Comparison of ENCODE assay signal across 11 cellular contexts in genomic region chr17:49730078-49730786, GRCh38. TPM values are rescaled to one million over a fixed set of nuclear protein-coding genes. Genes with fewer than 3 reads are reported as not detected.
DNase-seq lines count a peak whose midpoint lies in the region; ATAC-seq and TF ChIP-seq lines count a peak whose summit lies in the region.
"Had no signal": no experiment of that assay in that cellular context is flagged by ENCODE, and none has a peak within 500 bp of the region (broad histone marks: within the 10 kb centered on the region; RNA-seq: fewer than 3 reads in every experiment).

No MANE protein-coding gene starts in this region.

- no peak overlapping the region for H4K8ac ChIP-seq in mesendoderm (ENCODE audit: low read depth, low read length)

- ATAC-seq in effector memory CD8-positive, alpha-beta T cell (replicated peaks) = no peak
- no peak for ATAC-seq in GM18907 (IDR thresholded peaks at IDR 0.05; ENCODE audit: unreplicated experiment)

- no peak overlapping the region for H2BK120ac ChIP-seq in mesendoderm (ENCODE audit: low read depth, low read length)

- no peak overlapping the region for H3K4me3 ChIP-seq in mesendoderm (ENCODE audit: low read length)
- no peak overlapping the region for H3K4me3 ChIP-seq in transverse colon

- no peaks in the 10 kb centered on the region for H3K79me2 ChIP-seq in mesendoderm (ENCODE audit: control insufficient read depth, insufficient read depth, low read length)

- H3K18ac ChIP-seq in mesendoderm (ENCODE audit: low read length) = no peak overlapping the region

- H3K4me1 ChIP-seq in mesendoderm (ENCODE audit: control insufficient read depth, low read depth, low read length) (no peaks in the 10 kb centered on the region), transverse colon (peaks cover 6 to 32% (median 12%) of the 10 kb centered on the region in 4 donors)

- intact Hi-C loops in transverse colon (cut with DNase I; ENCODE audit: low total_unique reads) = no loop called here

- H3K23ac ChIP-seq in mesendoderm (ENCODE audit: low read length) = no peak overlapping the region

- peak; percentile 27 for DNase-seq in DMS 273 (lab: John Stamatoyannopoulos, UW; ENCODE audit: unreplicated experiment)
- no peak for DNase-seq in DMS 273 treated with DMSO at 0.1 percent for 48 hours (lab: John Stamatoyannopoulos, UW)
- no peak for DNase-seq in effector memory CD8-positive, alpha-beta T cell
- peak; percentile 8 for DNase-seq in mesendoderm
- peak; percentile 59 for DNase-seq in transverse colon
- DNase-seq in activated gamma-delta T cell (lab: John Stamatoyannopoulos, UW) = no peak
- DNase-seq in occipital lobe (lab: John Stamatoyannopoulos, UW) = no peak

- TF ChIP-seq EP300 in transverse colon (IDR thresholded peaks at IDR 0.05; ENCODE audit: low read depth) = no peak

- no peak overlapping the region for H2AK5ac ChIP-seq in mesendoderm (ENCODE audit: low read length)

- H3K36me3 ChIP-seq in mesendoderm (ENCODE audit: control insufficient read depth, insufficient read depth, low read length) (no peaks in the 10 kb centered on the region), transverse colon (no peaks in the 10 kb centered on the region)

- no peak overlapping the region for H3K4ac ChIP-seq in mesendoderm (ENCODE audit: low read depth, low read length)

- no peak for TF ChIP-seq CTCF in transverse colon (IDR thresholded peaks at IDR 0.05)

- no peaks in the 10 kb centered on the region for H3K79me1 ChIP-seq in mesendoderm (ENCODE audit: low read length)

- no peak overlapping the region for H3K4me3 Mint-ChIP-seq in effector memory CD8-positive, alpha-beta T cell
- H3K4me3 Mint-ChIP-seq: T-helper 1 cell treated with Interleukin-12 subunit alpha and Interleukin-12 subunit beta and Interleukin-4 antibody, amounts not matched to agents 30 μg/mL and 1 μg/mL, for 36 hours had no signal

- no peaks in the 10 kb centered on the region for H3K27me3 Mint-ChIP-seq in effector memory CD8-positive, alpha-beta T cell

- H3K36me3 Mint-ChIP-seq in effector memory CD8-positive, alpha-beta T cell (ENCODE audit: insufficient read depth) = peaks cover 61% of the 10 kb centered on the region

- in situ Hi-C loops in transverse colon (cut with MboI; ENCODE audit: low pct_ligation_motif_present in 1 of 4, low pct_unique_long_range_greater_than_20kb in 1 of 4, low sequenced_read_pairs in 3 of 4) = no loop called here

- peak overlapping the region; percentile 78 to 79 for H3K27ac Mint-ChIP-seq in effector memory CD8-positive, alpha-beta T cell

- no peak overlapping the region for H3K27ac ChIP-seq in mesendoderm (ENCODE audit: low read depth, low read length)
- H3K27ac ChIP-seq in transverse colon = peak overlapping the region; percentile 65 to 79 (median 69)
- H3K27ac ChIP-seq: 22Rv1, epithelial cell of prostate had no signal

- no peak overlapping the region for H2BK15ac ChIP-seq in mesendoderm (replicated peaks; ENCODE audit: low read depth)

- H3K4me2 ChIP-seq in mesendoderm (ENCODE audit: low read length) = no peak overlapping the region

- no peak overlapping the region for H4K5ac ChIP-seq in mesendoderm (ENCODE audit: low read length)

- H3K9ac ChIP-seq in mesendoderm (ENCODE audit: low read length) = no peak overlapping the region

- no peaks in the 10 kb centered on the region for H3K9me3 ChIP-seq in transverse colon

- H3K56ac ChIP-seq in mesendoderm (ENCODE audit: low read length) = no peak overlapping the region

- TF ChIP-seq POLR2A in transverse colon (IDR thresholded peaks at IDR 0.05) = no peak

- H3K4me1 Mint-ChIP-seq in effector memory CD8-positive, alpha-beta T cell (ENCODE audit: low read depth in 2 of 2) = peaks cover 48 to 50% of the 10 kb centered on the region in 2 donors

- WGBS in mesendoderm (ENCODE audit: extremely low coverage, insufficient coverage, low lambda C conversion rate) = no CpG with 5 or more reads among the region's 4 CpGs
- WGBS in transverse colon (ENCODE audit: low coverage in 1 of 2), 2 donors = 66% methylated on average over 4 of the region's 4 CpGs; no CpG with 5 or more reads in 1 of the 2 donors

- H2BK5ac ChIP-seq in mesendoderm (ENCODE audit: low read length) = no peak overlapping the region

- no peaks in the 10 kb centered on the region for H3K27me3 ChIP-seq in mesendoderm (ENCODE audit: insufficient read depth, low read length, poor library complexity)
- H3K27me3 ChIP-seq in transverse colon = no peaks in the 10 kb centered on the region

- no peaks in the 10 kb centered on the region for H3K9me3 Mint-ChIP-seq in effector memory CD8-positive, alpha-beta T cell

RNA-seq across cellular contexts. Expression of gene SLC35B1, which starts 22.5 kb away (rescaled TPM):
- 59.4 TPM for polyA plus RNA-seq in mesendoderm (2013, experiment 1 of 2)
- polyA plus RNA-seq in mesendoderm (2013, experiment 2 of 2) = 58.0 TPM
- 10 to 100 TPM; 23.5 to 73.3 (median 56.2) TPM for total RNA-seq in transverse colon
- 39.0 TPM for total RNA-seq in occipital lobe

RNA-seq across cellular contexts. Expression of gene FAM117A, which starts 33.7 kb away (rescaled TPM):
- polyA plus RNA-seq in mesendoderm (2013, experiment 1 of 2) = 18.5 TPM
- 19.6 TPM for polyA plus RNA-seq in mesendoderm (2013, experiment 2 of 2)
- total RNA-seq in transverse colon = 10 to 100 TPM in 2 of 4 donors, 1 to 10 TPM in 2; 8.6 to 14.6 (median 10.7) TPM
- 0.62 TPM for total RNA-seq in occipital lobe

RNA-seq across cellular contexts. Expression of gene SPOP, which starts 52.3 kb away (rescaled TPM):
- 16.4 TPM for polyA plus RNA-seq in mesendoderm (2013, experiment 1 of 2)
- 17.2 TPM for polyA plus RNA-seq in mesendoderm (2013, experiment 2 of 2)
- total RNA-seq in transverse colon (100 to 1,000 TPM in 1 of 4 donors, 10 to 100 TPM in 3; 75.6 to 352 (median 95.3) TPM), occipital lobe (123 TPM)

RNA-seq across cellular contexts. Expression of gene KAT7, which starts 58.2 kb away (rescaled TPM):
- 82.4 TPM for polyA plus RNA-seq in mesendoderm (2013, experiment 1 of 2)
- polyA plus RNA-seq in mesendoderm (2013, experiment 2 of 2) = 83.9 TPM
- total RNA-seq in transverse colon = 10 to 100 TPM; 21.3 to 54.2 (median 32.8) TPM
- total RNA-seq in occipital lobe = 49.0 TPM

Comparison
In these comparisons a context has a peak if more than half of its experiments do, and no peak if none do; other contexts are left out.
1. DNase-seq: peak in DMS 273 (single experiment), mesendoderm (single experiment) and transverse colon (single experiment); none in DMS 273 treated with DMSO at 0.1 percent for 48 hours (single experiment), effector memory CD8-positive, alpha-beta T cell (0 of 3), activated gamma-delta T cell (single experiment) and occipital lobe (single experiment).